ENCODE assay signal across 9 cellular contexts in genomic region chr19:20167020-20167644, GRCh38. TPM values are rescaled to one million over a fixed set of nuclear protein-coding genes. Genes with fewer than 3 reads are reported as not detected.
DNase-seq lines count a peak whose midpoint lies in the region; ATAC-seq, FAIRE-seq and TF ChIP-seq lines count a peak whose summit lies in the region.
"Had no signal": no experiment of that assay in that cellular context is flagged by ENCODE, and none has a peak within 500 bp of the region (broad histone marks: within the 10 kb centered on the region; RNA-seq: fewer than 3 reads in every experiment).

TSS of gene ZNF486 (plus strand) at chr19:20167214. CDS start at chr19:20167331, 117 bp downstream.

- TF ChIP-seq POLR2A in heart left ventricle (IDR thresholded peaks at IDR 0.05), result peak in 1 of 2 donors; percentile 52

- H3K36me3 ChIP-seq in heart left ventricle, result peaks cover 0 to 20% (median 0%) of the 10 kb centered on the region in 9 donors
- no peaks in the 10 kb centered on the region for H3K36me3 ChIP-seq in pancreas
- H3K36me3 ChIP-seq in thymus (ENCODE audit: control insufficient read depth, insufficient read depth), result peaks cover 12% of the 10 kb centered on the region

- no peaks in the 10 kb centered on the region for H3K9me3 ChIP-seq in heart left ventricle
- H3K9me3 ChIP-seq in pancreas, result no peaks in the 10 kb centered on the region
- no peaks in the 10 kb centered on the region for H3K9me3 ChIP-seq in thymus (ENCODE audit: control insufficient read depth)

- intact Hi-C loops in heart left ventricle (cut with DNase I) (loop anchor here in 3 of 10 donors (2.0 to 5.0 kb wide), 4 partner anchors 70 to 115 kb away; partner anchors contain the start of gene ZNF90 (in 1 of the 3)), pancreas (cut with DNase I) (no loop called here)

- H3K4me1 ChIP-seq in heart left ventricle, result peaks cover 0 to 10% (median 6%) of the 10 kb centered on the region in 12 donors
- H3K4me1 ChIP-seq in pancreas, result no peaks in the 10 kb centered on the region
- H3K4me1 ChIP-seq in thymus (ENCODE audit: control insufficient read depth, insufficient read depth, low read length), result no peaks in the 10 kb centered on the region

- WGBS in heart left ventricle, 4 donors, result 0 to 1% (median 0%) methylated on average over 19 to 25 of the region's 25 CpGs
- WGBS in pancreas, 2 donors, result 12% methylated on average over 25 of the region's 25 CpGs
- 5% methylated on average over 25 of the region's 25 CpGs for WGBS in thymus

- TF ChIP-seq CTCF in heart left ventricle (IDR thresholded peaks at IDR 0.05) (no peak), pancreas (IDR thresholded peaks at IDR 0.05) (no peak)

- H3K4me3 ChIP-seq in heart left ventricle (peak within 1 kb of the TSS; percentile 40 to 89 (median 70)), pancreas (peak within 1 kb of the TSS; percentile 51 to 79 (median 60)), thymus (ENCODE audit: low read length) (peak within 1 kb of the TSS; percentile 60)

- DNase-seq in NCI-H1105 treated with DMSO at 0.1 percent for 48 hours (lab: John Stamatoyannopoulos, UW), result peak; percentile 10
- no peak for DNase-seq in NCI-H1105 (lab: John Stamatoyannopoulos, UW)
- peak; percentile 55 for DNase-seq in SK-MEL-5 (ENCODE audit: low read depth, low spot score)
- peak; percentile 89 for DNase-seq in activated naive CD8-positive, alpha-beta T cell treated with anti-CD3 and anti-CD28 coated beads, Interleukin-2, amount 50 U/mL, for 16 hours (ENCODE audit: low read depth, low spot score)
- DNase-seq in heart left ventricle, result peak; percentile 95 to 99 (median 96)
- DNase-seq in pancreas, result peak; percentile 89 to 98 (median 96)

- ATAC-seq in HG03342 (IDR thresholded peaks at IDR 0.05; ENCODE audit: unreplicated experiment), result peak; percentile 95
- peak; percentile 98 to 99 (median 99) for ATAC-seq in heart left ventricle
- ATAC-seq in pancreas, result peak; percentile 94 to 98 (median 97)

- H3K27me3 ChIP-seq in heart left ventricle (no peaks in the 10 kb centered on the region), pancreas (no peaks in the 10 kb centered on the region), thymus (ENCODE audit: control insufficient read depth, insufficient read depth) (no peaks in the 10 kb centered on the region)

- in situ Hi-C loops in SK-MEL-5 (cut with HindIII; ENCODE audit: low pct_unique_long_range_greater_than_20kb, low sequenced_read_pairs), result no loop called here

- FAIRE-seq in pancreas (lab: Jason Lieb, UNC), result no peak

- H3K27ac ChIP-seq in heart left ventricle (peak within 1 kb of the TSS in 11 of 12 donors; percentile 37 to 81 (median 69)), pancreas (peak within 1 kb of the TSS; percentile 43 to 73 (median 58)), thymus (ENCODE audit: low read depth) (peak within 1 kb of the TSS; percentile 80)
- H3K27ac ChIP-seq: 22Rv1 had no signal

RNA-seq across cellular contexts. Expression of gene ZNF486, which starts in this region (rescaled TPM):
- 0.11 and 0.27 TPM in 2 replicates for total RNA-seq in SK-MEL-5 (2014; rRNA removed; shearing (Covaris generic))
- 0.16 and 0.50 TPM in 2 replicates for polyA plus RNA-seq in SK-MEL-5 (2015; cell fraction: cytosol; rRNA removed)
- 0.10 TPM in 1 of 2 replicates, not detected in the other for polyA plus RNA-seq in SK-MEL-5 (2015; cell fraction: nucleus; rRNA removed)
- total RNA-seq in heart left ventricle (1 to 10 TPM; 1.2 to 3.5 (median 1.8) TPM), pancreas (1 to 10 TPM; 2.6 to 6.1 (median 3.8) TPM)
- polyA plus RNA-seq in heart left ventricle (1 to 10 TPM; 1.1 to 1.8 TPM), pancreas (1 to 10 TPM; 2.0 to 2.4 TPM), thymus (4.8 TPM)

Comparison
In these comparisons a context has a peak if more than half of its experiments do, and no peak if none do; other contexts are left out.
1. Peak in DNase-seq in SK-MEL-5; RNA of the gene not detected or under 1 TPM.